In genomic region chr6:27605401-27606342, GRCh38 we compare ENCODE assay signal across 8 cellular contexts.
DNase-seq lines count a peak whose midpoint lies in the region; ATAC-seq and TF ChIP-seq lines count a peak whose summit lies in the region.

No MANE protein-coding gene starts in this region.

- no peaks in the 10 kb centered on the region for H3K4me1 ChIP-seq in SJCRH30

- no peak for ATAC-seq in HG03025 (IDR thresholded peaks at IDR 0.05; ENCODE audit: low FRiP score, unreplicated experiment)

- H3K27ac ChIP-seq in coronary artery (no peak overlapping the region), SJCRH30 (no peak overlapping the region)

- H3K36me3 ChIP-seq in SJCRH30: no peaks in the 10 kb centered on the region

- H3K9me3 ChIP-seq in SJCRH30 (replicated peaks): no peaks in the 10 kb centered on the region

- H3K36me3 Mint-ChIP-seq in activated T-cell treated with anti-CD3 and anti-CD28 coated beads, Interleukin-2, amount 50 U/mL, for 24 hours (ENCODE audit: low read depth): no peaks in the 10 kb centered on the region

- peaks cover 25% of the 10 kb centered on the region for H3K4me1 Mint-ChIP-seq in activated T-cell treated with anti-CD3 and anti-CD28 coated beads, Interleukin-2, amount 50 U/mL, for 24 hours (ENCODE audit: low read depth)

- no peak for TF ChIP-seq CTCF in coronary artery (IDR thresholded peaks at IDR 0.05)

- peak overlapping the region; percentile 53 for H3K4me3 Mint-ChIP-seq in activated T-cell treated with anti-CD3 and anti-CD28 coated beads, Interleukin-2, amount 50 U/mL, for 24 hours

- no peaks in the 10 kb centered on the region for H3K27me3 ChIP-seq in SJCRH30

- DNase-seq in activated T-cell treated with anti-CD3 and anti-CD28 coated beads, Interleukin-2, amount 50 U/mL, for 24 hours: no peak
- no peak for DNase-seq in activated T-cell treated with anti-CD3 and anti-CD28 coated beads, Interleukin-2, amount 50 U/mL, for 1 hour
- peak; percentile 79 for DNase-seq in NCI-H69 (lab: John Stamatoyannopoulos, UW)
- DNase-seq in coronary artery (ENCODE audit: low spot score): no peak
- peak; percentile 62 for DNase-seq in retina
- DNase-seq in SJCRH30: no peak
- DNase-seq in NCI-H2171 (lab: John Stamatoyannopoulos, UW): no peak

- H3K4me3 ChIP-seq in coronary artery (peak overlapping the region; percentile 42), SJCRH30 (no peak overlapping the region)

- H3K27me3 Mint-ChIP-seq in activated T-cell treated with anti-CD3 and anti-CD28 coated beads, Interleukin-2, amount 50 U/mL, for 24 hours: peaks cover 66% of the 10 kb centered on the region

- peak overlapping the region; percentile 78 for H3K27ac Mint-ChIP-seq in activated T-cell treated with anti-CD3 and anti-CD28 coated beads, Interleukin-2, amount 50 U/mL, for 24 hours

- peaks cover 8% of the 10 kb centered on the region for H3K9me3 Mint-ChIP-seq in activated T-cell treated with anti-CD3 and anti-CD28 coated beads, Interleukin-2, amount 50 U/mL, for 24 hours

Comparison
In these comparisons a context has a peak if more than half of its experiments do, and no peak if none do; other contexts are left out.
1. DNase-seq: peak in NCI-H69 (single experiment) and retina (single experiment); none in activated T-cell treated with anti-CD3 and anti-CD28 coated beads, Interleukin-2, amount 50 U/mL, for 24 hours (single experiment), activated T-cell treated with anti-CD3 and anti-CD28 coated beads, Interleukin-2, amount 50 U/mL, for 1 hour (single experiment), coronary artery (single experiment), SJCRH30 (0 of 2) and NCI-H2171 (single experiment).